ENCODE assay signal across 26 cellular contexts in genomic region chr17:30274887-30275286, GRCh38. TPM values are rescaled to one million over a fixed set of nuclear protein-coding genes. Genes with fewer than 3 reads are reported as not detected.
DNase-seq lines count a peak whose midpoint lies in the region; ATAC-seq and TF ChIP-seq lines count a peak whose summit lies in the region.
"Had no signal": no experiment of that assay in that cellular context is flagged by ENCODE, and none has a peak within 500 bp of the region (broad histone marks: within the 10 kb centered on the region; RNA-seq: fewer than 3 reads in every experiment).

No MANE protein-coding gene starts in this region.

- peaks cover 6% of the 10 kb centered on the region for H3K4me1 Mint-ChIP-seq in stimulated activated effector memory CD8-positive, alpha-beta T cell treated with anti-CD3 and anti-CD28 coated beads, Interleukin-12 subunit alpha, Interleukin-12 subunit beta, amount 100 ng/mL, for 72 hours
- peaks cover 3% of the 10 kb centered on the region; the same call in 2 of the 3 replicates for H3K4me1 Mint-ChIP-seq in GM23338

- peak overlapping the region; percentile 17; the same call in 1 of the 2 replicates for H3K27ac ChIP-seq in C4-2B
- H3K27ac ChIP-seq in GM23338 (ENCODE audit: low read depth) = no peak overlapping the region
- H3K27ac ChIP-seq: BLaER1, RWPE1 had no signal

- H4K20me1 ChIP-seq in GM23338 (replicated peaks; ENCODE audit: insufficient read depth) = no peaks in the 10 kb centered on the region

- H3F3A ChIP-seq in GM23338 (replicated peaks; ENCODE audit: low read depth) = no peaks in the 10 kb centered on the region

- peak overlapping the region; percentile 52 for H3K27ac Mint-ChIP-seq in stimulated activated effector memory CD8-positive, alpha-beta T cell treated with anti-CD3 and anti-CD28 coated beads, Interleukin-12 subunit alpha, Interleukin-12 subunit beta, amount 100 ng/mL, for 72 hours
- H3K27ac Mint-ChIP-seq in GM23338 = no peak overlapping the region
- H3K27ac Mint-ChIP-seq: CD4-positive, alpha-beta T cell had no signal

- no peaks in the 10 kb centered on the region for H3K27me3 ChIP-seq in GM23338 (ENCODE audit: insufficient read depth)
- H3K27me3 ChIP-seq: BLaER1 had no signal

- H3K4me3 Mint-ChIP-seq in stimulated activated effector memory CD8-positive, alpha-beta T cell treated with anti-CD3 and anti-CD28 coated beads, Interleukin-12 subunit alpha, Interleukin-12 subunit beta, amount 100 ng/mL, for 72 hours = no peak overlapping the region
- no peak overlapping the region for H3K4me3 Mint-ChIP-seq in GM23338
- H3K4me3 Mint-ChIP-seq: CD4-positive, alpha-beta T cell had no signal

- peaks cover 2% of the 10 kb centered on the region for H3K27me3 Mint-ChIP-seq in GM23338 (ENCODE audit: insufficient read depth, low read depth, poor library complexity)
- H3K27me3 Mint-ChIP-seq: CD4-positive, alpha-beta T cell had no signal

- H3K79me2 ChIP-seq in GM23338 (replicated peaks; ENCODE audit: insufficient read depth) = no peaks in the 10 kb centered on the region

- peaks cover 84% of the 10 kb centered on the region for H3K36me3 Mint-ChIP-seq in stimulated activated effector memory CD8-positive, alpha-beta T cell treated with anti-CD3 and anti-CD28 coated beads, Interleukin-12 subunit alpha, Interleukin-12 subunit beta, amount 100 ng/mL, for 72 hours
- peaks cover 36% of the 10 kb centered on the region for H3K36me3 Mint-ChIP-seq in GM23338 (ENCODE audit: low read depth)

- no peak overlapping the region for H3K4me3 ChIP-seq in fibroblast of mammary gland (ENCODE audit: control insufficient read depth, low read depth, low read length)
- no peak overlapping the region for H3K4me3 ChIP-seq in GM23338
- H3K4me3 ChIP-seq: BLaER1, K562 had no signal

- no peaks in the 10 kb centered on the region for H3K4me1 ChIP-seq in GM23338 (ENCODE audit: insufficient read depth)
- H3K4me1 ChIP-seq: BLaER1 had no signal

- H3K36me3 ChIP-seq in GM23338 (ENCODE audit: insufficient read depth) = peaks cover 41% of the 10 kb centered on the region

- H3K9me3 Mint-ChIP-seq in stimulated activated effector memory CD8-positive, alpha-beta T cell treated with anti-CD3 and anti-CD28 coated beads, Interleukin-12 subunit alpha, Interleukin-12 subunit beta, amount 100 ng/mL, for 72 hours = no peaks in the 10 kb centered on the region
- no peaks in the 10 kb centered on the region for H3K9me3 Mint-ChIP-seq in GM23338
- H3K9me3 Mint-ChIP-seq: CD4-positive, alpha-beta T cell had no signal

- no peak for TF ChIP-seq CTCF in C4-2B (conservative IDR thresholded peaks at IDR 0.05)
- no peak for TF ChIP-seq CTCF in fibroblast of mammary gland (conservative IDR thresholded peaks at IDR 0.05; ENCODE audit: control insufficient read depth, insufficient read depth, low read depth, low read length)
- no peak for TF ChIP-seq CTCF in GM23338 (conservative IDR thresholded peaks at IDR 0.05; ENCODE audit: low read depth in 2 of 2)
- TF ChIP-seq CTCF in GM10266 (IDR thresholded peaks at IDR 0.05; ENCODE audit: control insufficient read depth, insufficient read depth, low read depth, missing control alignments) = no peak

- H3K4me2 ChIP-seq in GM23338 = no peak overlapping the region
- H3K4me2 ChIP-seq: BLaER1 had no signal

- ATAC-seq in stimulated activated effector memory CD8-positive, alpha-beta T cell treated with anti-CD3 and anti-CD28 coated beads, Interleukin-12 subunit alpha, Interleukin-12 subunit beta, amount 100 ng/mL, for 72 hours = no peak
- no peak for ATAC-seq in GM23338
- ATAC-seq: K562 had no signal

- H3K9me2 ChIP-seq in GM23338 (ENCODE audit: insufficient read depth) = no peaks in the 10 kb centered on the region

- DNase-seq in M059J (ENCODE audit: low read depth) (peak; percentile 7), fibroblast of mammary gland (ENCODE audit: low read depth) (peak; percentile 6), GM23338 (ENCODE audit: low spot score) (no peak), GM10266 (ENCODE audit: extremely low spot score) (no peak)
- DNase-seq in stimulated activated effector memory CD8-positive, alpha-beta T cell treated with anti-CD3 and anti-CD28 coated beads, Interleukin-12 subunit alpha, Interleukin-12 subunit beta, amount 100 ng/mL, for 72 hours (ENCODE audit: low spot score in 2 of 2) = no peak
- DNase-seq in central memory CD4-positive, alpha-beta T cell = no peak
- DNase-seq: CD4-positive, alpha-beta T cell; DMS53; H7; MM.1S; NCI-H1417; NCI-H1694 treated with DMSO at 0.1 percent for 48 hours; NCI-H2081; NCI-H2227 treated with DMSO at 0.1 percent for 48 hours; NCI-H526 treated with DMSO at 0.1 percent for 48 hours; SHP77 had no signal

- no peak overlapping the region for H2AFZ ChIP-seq in GM23338

TF ChIP-seq in GM23338, 12 proteins besides CTCF, POLR2A, EP300 and RAD21:
- TF ChIP-seq NANOG (IDR thresholded peaks at IDR 0.05; ENCODE audit: borderline replicate concordance) (no peak), POLR2AphosphoS5 (IDR thresholded peaks at IDR 0.05; ENCODE audit: low read depth) (no peak), EZH2 (IDR thresholded peaks at IDR 0.05; ENCODE audit: low read depth, unreplicated experiment) (no peak), STAT1 (IDR thresholded peaks at IDR 0.05; ENCODE audit: unreplicated experiment) (no peak), CREB1 (CRISPR knock-in tag; IDR thresholded peaks at IDR 0.05; ENCODE audit: low read depth) (no peak), JUNB (IDR thresholded peaks at IDR 0.05; ENCODE audit: unreplicated experiment) (no peak), REST (IDR thresholded peaks at IDR 0.05; ENCODE audit: unreplicated experiment) (no peak)

RNA-seq across cellular contexts. Expression of gene BLMH, which starts 16.9 kb away (rescaled TPM):
- total RNA-seq in M059J (2014; rRNA removed; shearing (Covaris generic)) = 18.9 and 33.6 TPM in 2 replicates
- 58.7 and 63.1 TPM in 2 replicates for total RNA-seq in GM23338 (2014; rRNA removed; shearing (Covaris generic))
- polyA plus RNA-seq in GM23338 (2016; fragmentation: Nextera tagmentation; extraction: Ambion mirVana) = 32.1 and 36.4 TPM in 2 replicates

RNA-seq across cellular contexts. Expression of gene SLC6A4, which starts 39.4 kb away (rescaled TPM):
- under 0.01 and 0.12 TPM in 2 replicates for total RNA-seq in M059J (2014; rRNA removed; shearing (Covaris generic))
- total RNA-seq in GM23338 (2014; rRNA removed; shearing (Covaris generic)) = 0.12 and 0.14 TPM in 2 replicates
- polyA plus RNA-seq in GM23338 (2016; fragmentation: Nextera tagmentation; extraction: Ambion mirVana) = 0.06 and 0.07 TPM in 2 replicates
- total RNA-seq: CD4-positive, alpha-beta T cell; Daoy; H7; LHCN-M2; NCI-H460 had no signal
- polyA plus RNA-seq: AG04450 had no signal

RNA-seq across cellular contexts. Expression of gene TMIGD1, which starts 59.0 kb away (rescaled TPM):
- not detected in 2 replicates for total RNA-seq in M059J (2014; rRNA removed; shearing (Covaris generic))
- not detected in 2 replicates for total RNA-seq in GM23338 (2014; rRNA removed; shearing (Covaris generic))
- not detected in 2 replicates for polyA plus RNA-seq in GM23338 (2016; fragmentation: Nextera tagmentation; extraction: Ambion mirVana)
- total RNA-seq: A172; CD4-positive, alpha-beta T cell; Daoy; H7; K562; LHCN-M2; NCI-H460; SK-MEL-5 had no signal
- polyA plus RNA-seq: AG04450, K562 had no signal

Comparison
In these comparisons a context has a peak if more than half of its experiments do, and no peak if none do; other contexts are left out.
1. DNase-seq: peak in M059J (single experiment) and fibroblast of mammary gland (single experiment); none in stimulated activated effector memory CD8-positive, alpha-beta T cell treated with anti-CD3 and anti-CD28 coated beads, Interleukin-12 subunit alpha, Interleukin-12 subunit beta, amount 100 ng/mL, for 72 hours (0 of 2), GM23338 (single experiment), GM10266 (single experiment) and central memory CD4-positive, alpha-beta T cell (single experiment).